21 cellular contexts compared by ENCODE assay signal in genomic region chr4:22672519-22672918, GRCh38. TPM values are rescaled to one million over a fixed set of nuclear protein-coding genes. Genes with fewer than 3 reads are reported as not detected.
DNase-seq lines count a peak whose midpoint lies in the region; ATAC-seq, FAIRE-seq and TF ChIP-seq lines count a peak whose summit lies in the region.
"Had no signal": no experiment of that assay in that cellular context is flagged by ENCODE, and none has a peak within 500 bp of the region (broad histone marks: within the 10 kb centered on the region; RNA-seq: fewer than 3 reads in every experiment).

No MANE protein-coding gene starts in this region.

- H3K36me3 Mint-ChIP-seq in activated CD4-positive, alpha-beta T cell treated with anti-CD3 and anti-CD28 coated beads, Interleukin-2, amount 10 ng/mL, durations not matched to agents 24 days and 14 days (ENCODE audit: low read depth), result no peaks in the 10 kb centered on the region
- H3K36me3 Mint-ChIP-seq in natural killer cell, result no peaks in the 10 kb centered on the region
- H3K36me3 Mint-ChIP-seq in natural killer cell treated with Interleukin-12 subunit alpha and Interleukin-12 subunit beta and Interleukin-15 and Interleukin-18, amount 100 ng/mL, for 72 hours, result peaks cover 4% of the 10 kb centered on the region
- H3K36me3 Mint-ChIP-seq in activated naive CD8-positive, alpha-beta T cell treated with anti-CD3 and anti-CD28 coated beads for 36 hours, result peaks cover 2% of the 10 kb centered on the region
- no peaks in the 10 kb centered on the region for H3K36me3 Mint-ChIP-seq in naive thymus-derived CD8-positive, alpha-beta T cell
- H3K36me3 Mint-ChIP-seq: CD4-positive, CD25-positive, alpha-beta regulatory T cell; IgD-negative memory B cell had no signal

- FAIRE-seq in H54 (lab: Jason Lieb, UNC), result no peak

- peaks cover 3% of the 10 kb centered on the region for H3K9me3 Mint-ChIP-seq in activated CD4-positive, alpha-beta T cell treated with anti-CD3 and anti-CD28 coated beads, Interleukin-2, amount 10 ng/mL, durations not matched to agents 24 days and 14 days
- no peaks in the 10 kb centered on the region for H3K9me3 Mint-ChIP-seq in natural killer cell
- no peaks in the 10 kb centered on the region for H3K9me3 Mint-ChIP-seq in natural killer cell treated with Interleukin-12 subunit alpha and Interleukin-12 subunit beta and Interleukin-15 and Interleukin-18, amount 100 ng/mL, for 72 hours
- H3K9me3 Mint-ChIP-seq in activated naive CD8-positive, alpha-beta T cell treated with anti-CD3 and anti-CD28 coated beads for 36 hours, result peaks cover 4% of the 10 kb centered on the region
- peaks cover 0 to 2% (median 0%) of the 10 kb centered on the region in 9 donors for H3K9me3 Mint-ChIP-seq in naive thymus-derived CD8-positive, alpha-beta T cell
- H3K9me3 Mint-ChIP-seq: GM23338 had no signal

- no peak for DNase-seq in activated CD4-positive, alpha-beta T cell treated with anti-CD3 and anti-CD28 coated beads, Interleukin-2, amount 10 ng/mL, durations not matched to agents 24 days and 14 days
- no peak for DNase-seq in activated CD4-positive, alpha-beta T cell treated with anti-CD3 and anti-CD28 coated beads for 1 hour
- DNase-seq in natural killer cell (no peak), H54 (ENCODE audit: insufficient read length, low spot score) (no peak), SKM-1 treated with dmso at 0.1 percent for 144 hours (lab: John Stamatoyannopoulos, UW; ENCODE audit: unreplicated experiment) (no peak)
- no peak for DNase-seq in natural killer cell treated with Interleukin-12 subunit alpha and Interleukin-12 subunit beta and Interleukin-15 and Interleukin-18, amount 100 ng/mL, for 72 hours (ENCODE audit: low spot score)
- no peak for DNase-seq in activated naive CD8-positive, alpha-beta T cell treated with anti-CD3 and anti-CD28 coated beads for 36 hours
- DNase-seq in naive thymus-derived CD8-positive, alpha-beta T cell, result peak in 2 of 10 donors; percentile 15 to 27
- DNase-seq: 8988T; BE2C; CD4-positive, CD25-positive, alpha-beta regulatory T cell; GF-D8; NCI-H1105; NCI-H2081; NK-92 treated with Interleukin-12 subunit alpha and Interleukin-12 subunit beta, amount 100 ng/mL, for 24 hours; Peyer's patch had no signal

- intact Hi-C loops in activated CD4-positive, alpha-beta T cell treated with anti-CD3 and anti-CD28 coated beads, Interleukin-2, amount 10 ng/mL, durations not matched to agents 24 days and 14 days (cut with micrococcal nuclease), result loop anchor here (10.0 kb wide), 1 partner anchor 168 kb away; no protein-coding TSS in a partner anchor
- intact Hi-C loops in natural killer cell (cut with micrococcal nuclease), result no loop called here

- no peak for TF ChIP-seq POLR2A in H54 (IDR thresholded peaks at IDR 0.05; ENCODE audit: low read depth, low read length)

- POLR2A ChIA-PET in naive thymus-derived CD8-positive, alpha-beta T cell (lab: Charles Lee), result interaction anchor here (0.6 to 0.7 kb wide), 2 partner anchors 28 to 66 kb away, joined by 3 read pairs; no protein-coding TSS in a partner anchor

- TF ChIP-seq CTCF in natural killer cell (IDR thresholded peaks at IDR 0.05), result no peak

- no peaks in the 10 kb centered on the region for H3K27me3 Mint-ChIP-seq in activated CD4-positive, alpha-beta T cell treated with anti-CD3 and anti-CD28 coated beads, Interleukin-2, amount 10 ng/mL, durations not matched to agents 24 days and 14 days
- H3K27me3 Mint-ChIP-seq in natural killer cell (ENCODE audit: low read depth in 2 of 2), result no peaks in the 10 kb centered on the region
- H3K27me3 Mint-ChIP-seq in natural killer cell treated with Interleukin-12 subunit alpha and Interleukin-12 subunit beta and Interleukin-15 and Interleukin-18, amount 100 ng/mL, for 72 hours, result peaks cover 0 to 2% of the 10 kb centered on the region in 2 donors
- H3K27me3 Mint-ChIP-seq in activated naive CD8-positive, alpha-beta T cell treated with anti-CD3 and anti-CD28 coated beads for 36 hours, result no peaks in the 10 kb centered on the region
- no peaks in the 10 kb centered on the region for H3K27me3 Mint-ChIP-seq in naive thymus-derived CD8-positive, alpha-beta T cell
- H3K27me3 Mint-ChIP-seq: CD4-positive, CD25-positive, alpha-beta regulatory T cell; IgD-negative memory B cell had no signal

- peaks cover 32% of the 10 kb centered on the region for H3K4me1 Mint-ChIP-seq in activated CD4-positive, alpha-beta T cell treated with anti-CD3 and anti-CD28 coated beads, Interleukin-2, amount 10 ng/mL, durations not matched to agents 24 days and 14 days
- H3K4me1 Mint-ChIP-seq in natural killer cell, result peaks cover 21 to 32% of the 10 kb centered on the region in 2 donors
- H3K4me1 Mint-ChIP-seq in natural killer cell treated with Interleukin-12 subunit alpha and Interleukin-12 subunit beta and Interleukin-15 and Interleukin-18, amount 100 ng/mL, for 72 hours (ENCODE audit: low read depth in 2 of 2), result peaks cover 15 to 20% of the 10 kb centered on the region in 2 donors
- H3K4me1 Mint-ChIP-seq in activated naive CD8-positive, alpha-beta T cell treated with anti-CD3 and anti-CD28 coated beads for 36 hours, result peaks cover 57% of the 10 kb centered on the region
- peaks cover 41 to 82% (median 75%) of the 10 kb centered on the region in 4 donors for H3K4me1 Mint-ChIP-seq in naive thymus-derived CD8-positive, alpha-beta T cell

- peak overlapping the region; percentile 46 for H3K4me3 Mint-ChIP-seq in activated CD4-positive, alpha-beta T cell treated with anti-CD3 and anti-CD28 coated beads, Interleukin-2, amount 10 ng/mL, durations not matched to agents 24 days and 14 days
- peak overlapping the region; percentile 21 for H3K4me3 Mint-ChIP-seq in natural killer cell
- H3K4me3 Mint-ChIP-seq in natural killer cell treated with Interleukin-12 subunit alpha and Interleukin-12 subunit beta and Interleukin-15 and Interleukin-18, amount 100 ng/mL, for 72 hours, result no peak overlapping the region
- no peak overlapping the region for H3K4me3 Mint-ChIP-seq in activated naive CD8-positive, alpha-beta T cell treated with anti-CD3 and anti-CD28 coated beads for 36 hours
- peak overlapping the region; percentile 41 to 78 (median 66) for H3K4me3 Mint-ChIP-seq in naive thymus-derived CD8-positive, alpha-beta T cell
- H3K4me3 Mint-ChIP-seq: GM23338 had no signal

- ATAC-seq in natural killer cell, result no peak
- ATAC-seq in natural killer cell treated with Interleukin-12 subunit alpha and Interleukin-12 subunit beta and Interleukin-15 and Interleukin-18, amount 100 ng/mL, for 72 hours, result no peak
- peak; percentile 37 to 70 for ATAC-seq in naive thymus-derived CD8-positive, alpha-beta T cell
- ATAC-seq: GM23338, HCT116 had no signal

- peak overlapping the region; percentile 29 for H3K27ac Mint-ChIP-seq in activated CD4-positive, alpha-beta T cell treated with anti-CD3 and anti-CD28 coated beads, Interleukin-2, amount 10 ng/mL, durations not matched to agents 24 days and 14 days
- H3K27ac Mint-ChIP-seq in natural killer cell, result peak overlapping the region in 1 of 2 donors; percentile 24
- no peak overlapping the region for H3K27ac Mint-ChIP-seq in natural killer cell treated with Interleukin-12 subunit alpha and Interleukin-12 subunit beta and Interleukin-15 and Interleukin-18, amount 100 ng/mL, for 72 hours
- peak overlapping the region; percentile 67 for H3K27ac Mint-ChIP-seq in activated naive CD8-positive, alpha-beta T cell treated with anti-CD3 and anti-CD28 coated beads for 36 hours
- H3K27ac Mint-ChIP-seq in naive thymus-derived CD8-positive, alpha-beta T cell, result peak overlapping the region; percentile 62 to 92 (median 86)
- H3K27ac Mint-ChIP-seq: GM23338, IgD-negative memory B cell had no signal

RNA-seq across cellular contexts. Expression of gene GBA3, which starts 20.2 kb away (rescaled TPM):
- not detected in 2 replicates for total RNA-seq in activated CD4-positive, alpha-beta T cell treated with anti-CD3 and anti-CD28 coated beads, Interleukin-2, amount 10 ng/mL, durations not matched to agents 24 days and 14 days
- not detected for total RNA-seq in natural killer cell
- under 1 TPM in 1 of 2 donors, not detected in 1; 0.29 TPM for total RNA-seq in natural killer cell treated with Interleukin-12 subunit alpha and Interleukin-12 subunit beta and Interleukin-15 and Interleukin-18, amount 100 ng/mL, for 72 hours
- not detected for total RNA-seq in activated naive CD8-positive, alpha-beta T cell treated with anti-CD3 and anti-CD28 coated beads for 36 hours
- not detected for total RNA-seq in naive thymus-derived CD8-positive, alpha-beta T cell
- polyA plus RNA-seq in naive thymus-derived CD8-positive, alpha-beta T cell, result under 1 TPM in 2 of 3 donors, not detected in 1; 0.07 to 0.21 TPM
- total RNA-seq: CD4-positive, CD25-positive, alpha-beta regulatory T cell; GM23338; LHCN-M2; NCI-H460 had no signal
- polyA plus RNA-seq: CD4-positive, CD25-positive, alpha-beta regulatory T cell; GM23338; IgD-negative memory B cell had no signal

Comparison
In these comparisons a context has a peak if more than half of its experiments do, and no peak if none do; other contexts are left out.
1. H3K4me3 Mint-ChIP-seq: peak in activated CD4-positive, alpha-beta T cell treated with anti-CD3 and anti-CD28 coated beads, Interleukin-2, amount 10 ng/mL, durations not matched to agents 24 days and 14 days (single experiment), natural killer cell (single experiment) and naive thymus-derived CD8-positive, alpha-beta T cell (10 of 10); none in natural killer cell treated with Interleukin-12 subunit alpha and Interleukin-12 subunit beta and Interleukin-15 and Interleukin-18, amount 100 ng/mL, for 72 hours (single experiment) and activated naive CD8-positive, alpha-beta T cell treated with anti-CD3 and anti-CD28 coated beads for 36 hours (single experiment).
2. H3K27ac Mint-ChIP-seq: peak in activated CD4-positive, alpha-beta T cell treated with anti-CD3 and anti-CD28 coated beads, Interleukin-2, amount 10 ng/mL, durations not matched to agents 24 days and 14 days (single experiment), activated naive CD8-positive, alpha-beta T cell treated with anti-CD3 and anti-CD28 coated beads for 36 hours (single experiment) and naive thymus-derived CD8-positive, alpha-beta T cell (10 of 10); none in natural killer cell treated with Interleukin-12 subunit alpha and Interleukin-12 subunit beta and Interleukin-15 and Interleukin-18, amount 100 ng/mL, for 72 hours (0 of 2).
3. ATAC-seq: peak in naive thymus-derived CD8-positive, alpha-beta T cell (2 of 2); none in natural killer cell (0 of 3) and natural killer cell treated with Interleukin-12 subunit alpha and Interleukin-12 subunit beta and Interleukin-15 and Interleukin-18, amount 100 ng/mL, for 72 hours (0 of 2).